ENCODE assay signal across 13 cellular contexts in the genomic region with DNA sequence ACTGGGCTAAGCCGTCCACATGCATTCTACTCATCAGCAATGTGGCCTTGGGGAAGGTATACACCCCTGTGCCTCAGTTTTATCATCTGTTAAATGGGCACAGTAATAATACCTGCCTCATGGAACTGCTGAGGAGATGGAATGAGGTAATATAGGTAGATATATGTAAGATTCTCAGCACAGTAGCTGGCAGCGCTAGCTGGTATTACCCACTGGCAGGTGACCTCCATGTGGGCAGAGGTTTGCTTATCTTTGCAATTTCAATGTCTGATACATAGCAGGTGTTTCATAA. TPM values are rescaled to one million over a fixed set of nuclear protein-coding genes. Genes with fewer than 3 reads are reported as not detected.
"Had no signal": no experiment of that assay in that cellular context is flagged by ENCODE, and none has a peak within 500 bp of the region (broad histone marks: within the 10 kb centered on the region; RNA-seq: fewer than 3 reads in every experiment).

No MANE protein-coding gene starts in this region.

- H3K4me3 ChIP-seq: colonic mucosa, lower lobe of right lung, neural progenitor cell had no signal

- H3K36me3 ChIP-seq: colonic mucosa, lower lobe of right lung, neural progenitor cell had no signal

- DNase-seq: activated CD4-positive, alpha-beta T cell treated with anti-CD3 and anti-CD28 coated beads, Interleukin-2, amount 10 ng/mL, durations not matched to agents 7 days and 5 days; activated CD4-positive, CD25-positive, alpha-beta regulatory T cell; activated CD8-positive, alpha-beta memory T cell treated with anti-CD3 and anti-CD28 coated beads for 24 hours; activated naive CD4-positive, alpha-beta T cell treated with anti-CD3 and anti-CD28 coated beads for 36 hours; caudate nucleus; colonic mucosa; effector memory CD4-positive, alpha-beta T cell; hippocampal formation; kidney glomerular epithelial cell; lower lobe of right lung; midbrain had no signal

- H3K27ac ChIP-seq: colonic mucosa, neural progenitor cell had no signal

- H3K9me3 ChIP-seq: colonic mucosa, lower lobe of right lung had no signal

- ATAC-seq: lower lobe of right lung, sciatic nerve had no signal

- H3K27me3 ChIP-seq: colonic mucosa had no signal

RNA-seq across cellular contexts. Expression of a gene that starts 1.2 kb away (rescaled TPM):
- total RNA-seq: activated CD4-positive, alpha-beta T cell treated with anti-CD3 and anti-CD28 coated beads, Interleukin-2, amount 10 ng/mL, durations not matched to agents 7 days and 5 days had no signal
